17 cellular contexts compared by ENCODE assay signal in genomic region chr5:159104759-159105317, GRCh38. TPM values are rescaled to one million over a fixed set of nuclear protein-coding genes. Genes with fewer than 3 reads are reported as not detected.
DNase-seq lines count a peak whose midpoint lies in the region; ATAC-seq, FAIRE-seq and TF ChIP-seq lines count a peak whose summit lies in the region.
"Had no signal": no experiment of that assay in that cellular context is flagged by ENCODE, and none has a peak within 500 bp of the region (broad histone marks: within the 10 kb centered on the region; RNA-seq: fewer than 3 reads in every experiment).

No MANE protein-coding gene starts in this region.

- peak overlapping the region; percentile 47 for H3K4me3 Mint-ChIP-seq in activated naive CD8-positive, alpha-beta T cell treated with anti-CD3 and anti-CD28 coated beads for 36 hours

- H3K9me3 ChIP-seq in iPS-18a (ENCODE audit: control insufficient read depth, low read depth, low read length), result no peaks in the 10 kb centered on the region
- H3K9me3 ChIP-seq in skeletal muscle tissue (ENCODE audit: control insufficient read depth in 3 of 3, low read length in 3 of 3), result no peaks in the 10 kb centered on the region
- H3K9me3 ChIP-seq in MM.1S (replicated peaks; ENCODE audit: insufficient read depth, low read length), result no peaks in the 10 kb centered on the region
- no peaks in the 10 kb centered on the region for H3K9me3 ChIP-seq in kidney (ENCODE audit: control insufficient read depth in 1 of 2, low read length in 2 of 2)
- H3K9me3 ChIP-seq: breast epithelium, testis had no signal

- peaks cover 26% of the 10 kb centered on the region for H3K4me1 Mint-ChIP-seq in activated naive CD8-positive, alpha-beta T cell treated with anti-CD3 and anti-CD28 coated beads for 36 hours

- no peaks in the 10 kb centered on the region for H4K20me1 ChIP-seq in MM.1S (ENCODE audit: insufficient read depth, low read length)

- H3K9me2 ChIP-seq in MM.1S (replicated peaks; ENCODE audit: insufficient read depth, low read length), result no peaks in the 10 kb centered on the region

- no peaks in the 10 kb centered on the region for H3F3A ChIP-seq in MM.1S (ENCODE audit: insufficient read depth, low read length)

- H3K4me1 ChIP-seq in iPS-18a (ENCODE audit: control insufficient read depth, low read depth, low read length), result peaks cover 22% of the 10 kb centered on the region
- peaks cover 33 to 42% (median 34%) of the 10 kb centered on the region in 3 donors for H3K4me1 ChIP-seq in skeletal muscle tissue (ENCODE audit: control insufficient read depth in 3 of 3, insufficient read depth in 3 of 3, low read length in 3 of 3)
- peaks cover 5% of the 10 kb centered on the region; the same call in 1 of the 2 replicates for H3K4me1 ChIP-seq in MM.1S (ENCODE audit: low read length)
- peaks cover 0 to 13% of the 10 kb centered on the region in 2 donors for H3K4me1 ChIP-seq in kidney (ENCODE audit: control insufficient read depth in 1 of 2, insufficient read depth in 1 of 2, low read depth in 1 of 2, low read length in 2 of 2)
- H3K4me1 ChIP-seq: breast epithelium, testis had no signal

- peaks cover 83% of the 10 kb centered on the region for H3K27me3 Mint-ChIP-seq in activated naive CD8-positive, alpha-beta T cell treated with anti-CD3 and anti-CD28 coated beads for 36 hours

- no peaks in the 10 kb centered on the region for H3K36me3 Mint-ChIP-seq in activated naive CD8-positive, alpha-beta T cell treated with anti-CD3 and anti-CD28 coated beads for 36 hours

- no peaks in the 10 kb centered on the region for H3K79me2 ChIP-seq in MM.1S (ENCODE audit: low read length)

- no peak overlapping the region for H2AFZ ChIP-seq in MM.1S (ENCODE audit: low read length)
- H2AFZ ChIP-seq: PC-9 had no signal

- ATAC-seq in GM21786 (IDR thresholded peaks at IDR 0.05; ENCODE audit: unreplicated experiment), result no peak
- ATAC-seq: activated T-cell treated with anti-CD3 and anti-CD28 coated beads, Interleukin-2, amount 50 U/mL, for 72 hours had no signal

- no peak overlapping the region for H3K4me2 ChIP-seq in MM.1S (ENCODE audit: low read depth, low read length)
- H3K4me2 ChIP-seq: PC-9 had no signal

- TF ChIP-seq CTCF in MM.1S (IDR thresholded peaks at IDR 0.05; ENCODE audit: low read length), result no peak
- no peak for TF ChIP-seq CTCF in kidney (IDR thresholded peaks at IDR 0.05; ENCODE audit: borderline replicate concordance, extremely low read depth, insufficient read depth)

- H3K27ac ChIP-seq in iPS-18a (ENCODE audit: low read length), result no peak overlapping the region
- peak overlapping the region; percentile 30 for H3K27ac ChIP-seq in skeletal muscle tissue (ENCODE audit: low read depth, low read length)
- no peak overlapping the region for H3K27ac ChIP-seq in MM.1S (ENCODE audit: low read length)
- H3K27ac ChIP-seq in kidney (ENCODE audit: low read depth in 2 of 2, low read length in 2 of 2), result no peak overlapping the region
- H3K27ac ChIP-seq: epithelial cell of prostate, PC-9, testis had no signal

- H3K27me3 ChIP-seq in iPS-18a (ENCODE audit: control insufficient read depth, insufficient read depth, low read length), result peaks cover 74% of the 10 kb centered on the region
- H3K27me3 ChIP-seq in skeletal muscle tissue (ENCODE audit: control insufficient read depth in 3 of 3, insufficient read depth in 3 of 3, low read length in 3 of 3), result peaks cover 55 to 69% (median 67%) of the 10 kb centered on the region in 3 donors
- H3K27me3 ChIP-seq in MM.1S (replicated peaks; ENCODE audit: insufficient read depth, low read length), result peaks cover 37% of the 10 kb centered on the region
- H3K27me3 ChIP-seq: testis had no signal

- no peaks in the 10 kb centered on the region for H3K9me3 Mint-ChIP-seq in activated naive CD8-positive, alpha-beta T cell treated with anti-CD3 and anti-CD28 coated beads for 36 hours
- H3K9me3 Mint-ChIP-seq: activated T-cell treated with anti-CD3 and anti-CD28 coated beads, Interleukin-2, amount 50 U/mL, for 72 hours; CD8-positive, alpha-beta memory T cell had no signal

- H3K4me3 ChIP-seq in iPS-18a (ENCODE audit: low read length) (peak overlapping the region; percentile 53), skeletal muscle tissue (ENCODE audit: low read length in 3 of 3) (peak overlapping the region; percentile 13 to 32 (median 31)), MM.1S (ENCODE audit: low read length) (no peak overlapping the region), kidney (ENCODE audit: low read length in 2 of 2) (no peak overlapping the region)
- H3K4me3 ChIP-seq: breast epithelium, PC-9 had no signal

- H3K27ac Mint-ChIP-seq in activated naive CD8-positive, alpha-beta T cell treated with anti-CD3 and anti-CD28 coated beads for 36 hours, result no peak overlapping the region
- H3K27ac Mint-ChIP-seq: activated T-cell treated with anti-CD3 and anti-CD28 coated beads, Interleukin-2, amount 50 U/mL, for 72 hours had no signal

- intact Hi-C loops in kidney (cut with DNase I), result loop anchor here (10.0 kb wide), 1 partner anchor 410 kb away; no protein-coding TSS in a partner anchor

- FAIRE-seq in GM19239 (lab: Jason Lieb, UNC) (peak; percentile 48), kidney (lab: Jason Lieb, UNC) (no peak)

- H3K9ac ChIP-seq in iPS-18a (ENCODE audit: low read length), result no peak overlapping the region
- peak overlapping the region in 1 of 3 donors; percentile 50 for H3K9ac ChIP-seq in skeletal muscle tissue (ENCODE audit: low read depth in 1 of 3, low read length in 3 of 3)
- H3K9ac ChIP-seq in MM.1S (ENCODE audit: low read length), result no peak overlapping the region
- no peak overlapping the region for H3K9ac ChIP-seq in kidney (ENCODE audit: low read length in 2 of 2)

- DNase-seq in GM19239 (ENCODE audit: insufficient read length, low spot score) (no peak), NCI-H345 (lab: John Stamatoyannopoulos, UW) (no peak), MM.1S (no peak), kidney (no peak)
- no peak for DNase-seq in activated naive CD8-positive, alpha-beta T cell treated with anti-CD3 and anti-CD28 coated beads for 36 hours
- DNase-seq: activated CD4-positive, alpha-beta T cell treated with anti-CD3 and anti-CD28 coated beads for 1 hour; activated T-cell treated with anti-CD3 and anti-CD28 coated beads, Interleukin-2, amount 50 U/mL, for 72 hours; CD8-positive, alpha-beta memory T cell; hypothalamus; NCI-H2171; PC-9; testis had no signal

- no peaks in the 10 kb centered on the region for H3K36me3 ChIP-seq in iPS-18a (ENCODE audit: control insufficient read depth, low read depth, low read length)
- no peaks in the 10 kb centered on the region for H3K36me3 ChIP-seq in skeletal muscle tissue (ENCODE audit: control insufficient read depth in 3 of 3, insufficient read depth in 3 of 3, low read length in 3 of 3)
- no peaks in the 10 kb centered on the region for H3K36me3 ChIP-seq in MM.1S (replicated peaks; ENCODE audit: insufficient read depth, low read length)
- no peaks in the 10 kb centered on the region for H3K36me3 ChIP-seq in kidney (ENCODE audit: control insufficient read depth in 1 of 2, insufficient read depth in 2 of 2, low read length in 2 of 2)
- H3K36me3 ChIP-seq: breast epithelium had no signal

RNA-seq across cellular contexts. Expression of gene EBF1, which starts 5.1 kb away (rescaled TPM):
- total RNA-seq in activated naive CD8-positive, alpha-beta T cell treated with anti-CD3 and anti-CD28 coated beads for 36 hours, result under 1 TPM; 0.21 to 0.22 TPM
- total RNA-seq in skeletal muscle tissue, result 18.8 TPM
- 30.8 TPM for total RNA-seq in kidney
- 2.7 TPM for polyA plus RNA-seq in kidney (ENCODE audit: insufficient read depth, low read depth, low replicate concordance)
- total RNA-seq: PC-9 had no signal
- polyA plus RNA-seq: CD8-positive, alpha-beta memory T cell had no signal

Comparison
In these comparisons a context has a peak if more than half of its experiments do, and no peak if none do; other contexts are left out.
1. H3K4me3 ChIP-seq: peak in iPS-18a (single experiment) and skeletal muscle tissue (3 of 3); none in MM.1S (single experiment) and kidney (0 of 2).
2. RNA of gene EBF1, which starts 5.1 kb away (total RNA-seq): 30.8 TPM in kidney (single experiment) and 18.8 TPM in skeletal muscle tissue (single experiment); 0.21 to 0.22 TPM in activated naive CD8-positive, alpha-beta T cell treated with anti-CD3 and anti-CD28 coated beads for 36 hours; every median in the first group is over 10 times any median in the second.